ENCODE assay signal across 8 cellular contexts in genomic region chr18:46756559-46757201, GRCh38. TPM values are rescaled to one million over a fixed set of nuclear protein-coding genes. Genes with fewer than 3 reads are reported as not detected.
DNase-seq lines count a peak whose midpoint lies in the region; ATAC-seq and TF ChIP-seq lines count a peak whose summit lies in the region.

TSS of gene ST8SIA5 (minus strand) at chr18:46757053. CDS start at chr18:46756508, 545 bp downstream.

- H3K4me3 Mint-ChIP-seq in GM23338 (peak within 1 kb of the TSS; percentile 84), T-helper 17 cell (peak within 1 kb of the TSS; percentile 68)
- H3K4me3 Mint-ChIP-seq in stimulated activated memory B cell treated with anti-CD40 and anti-IgM and Interleukin-4, amounts not matched to agents 10 μg/mL and 1 μg/mL and 100 μg/mL, for 72 hours = peak within 1 kb of the TSS; percentile 66

- H3K27me3 ChIP-seq in ACC112 (ENCODE audit: insufficient read depth, low read length) (peaks cover 94% of the 10 kb centered on the region), GM23338 (ENCODE audit: insufficient read depth) (peaks cover 61% of the 10 kb centered on the region), cardiac muscle cell (peaks cover 94% of the 10 kb centered on the region), BE2C (peaks cover 23% of the 10 kb centered on the region)

- peaks cover 47% of the 10 kb centered on the region for H3K27me3 Mint-ChIP-seq in GM23338 (ENCODE audit: insufficient read depth, low read depth, poor library complexity)
- H3K27me3 Mint-ChIP-seq in T-helper 17 cell = peaks cover 73% of the 10 kb centered on the region
- H3K27me3 Mint-ChIP-seq in stimulated activated memory B cell treated with anti-CD40 and anti-IgM and Interleukin-4, amounts not matched to agents 10 μg/mL and 1 μg/mL and 100 μg/mL, for 72 hours = peaks cover 70% of the 10 kb centered on the region

- H3K9me3 ChIP-seq in T-helper 17 cell (ENCODE audit: control insufficient read depth, low read length, poor library complexity, severe bottlenecking) (no peaks in the 10 kb centered on the region), cardiac muscle cell (ENCODE audit: low read depth) (no peaks in the 10 kb centered on the region), BE2C (no peaks in the 10 kb centered on the region)

- DNase-seq in GM23338 (ENCODE audit: low spot score) (peak; percentile 88), T-helper 17 cell (no peak), cardiac muscle cell (ENCODE audit: low read depth in 1 of 2, low spot score in 1 of 2) (peak in 1 of 2 donors; percentile 47), AG08395 (ENCODE audit: low spot score) (no peak), BE2C (no peak)

- H3K4me1 ChIP-seq in ACC112 (ENCODE audit: control insufficient read depth, insufficient read depth, low read length, unreplicated experiment) (no peaks in the 10 kb centered on the region), GM23338 (ENCODE audit: insufficient read depth) (peaks cover 17% of the 10 kb centered on the region), cardiac muscle cell (ENCODE audit: low read depth) (peaks cover 8% of the 10 kb centered on the region), BE2C (no peaks in the 10 kb centered on the region)

- H3K27ac Mint-ChIP-seq in GM23338 = no peak within 1 kb of the TSS
- no peak within 1 kb of the TSS for H3K27ac Mint-ChIP-seq in T-helper 17 cell
- H3K27ac Mint-ChIP-seq in stimulated activated memory B cell treated with anti-CD40 and anti-IgM and Interleukin-4, amounts not matched to agents 10 μg/mL and 1 μg/mL and 100 μg/mL, for 72 hours = no peak within 1 kb of the TSS

- H3K9me2 ChIP-seq in GM23338 (ENCODE audit: insufficient read depth) = no peaks in the 10 kb centered on the region

- TF ChIP-seq CTCF in GM23338 (conservative IDR thresholded peaks at IDR 0.05; ENCODE audit: low read depth in 2 of 2) = no peak
- no peak for TF ChIP-seq CTCF in cardiac muscle cell (IDR thresholded peaks at IDR 0.05; ENCODE audit: low read depth, low read length)
- TF ChIP-seq CTCF in BE2C (IDR thresholded peaks at IDR 0.05; ENCODE audit: low read depth, low read length) = no peak

- H3K4me1 Mint-ChIP-seq in GM23338 (peaks cover 23% of the 10 kb centered on the region), T-helper 17 cell (peaks cover 7% of the 10 kb centered on the region)
- H3K4me1 Mint-ChIP-seq in stimulated activated memory B cell treated with anti-CD40 and anti-IgM and Interleukin-4, amounts not matched to agents 10 μg/mL and 1 μg/mL and 100 μg/mL, for 72 hours = peaks cover 31% of the 10 kb centered on the region

- H3K9me3 Mint-ChIP-seq in GM23338 = no peaks in the 10 kb centered on the region
- no peaks in the 10 kb centered on the region for H3K9me3 Mint-ChIP-seq in stimulated activated memory B cell treated with anti-CD40 and anti-IgM and Interleukin-4, amounts not matched to agents 10 μg/mL and 1 μg/mL and 100 μg/mL, for 72 hours

- ATAC-seq in GM23338 (peak; percentile 78), T-helper 17 cell (no peak), GM18520 (IDR thresholded peaks at IDR 0.05; ENCODE audit: unreplicated experiment) (no peak)
- peak; percentile 20 for ATAC-seq in stimulated activated memory B cell treated with anti-CD40 and anti-IgM and Interleukin-4, amounts not matched to agents 10 μg/mL and 1 μg/mL and 100 μg/mL, for 72 hours

- no peaks in the 10 kb centered on the region for H3K79me2 ChIP-seq in ACC112 (ENCODE audit: control insufficient read depth, insufficient read depth, low read length, unreplicated experiment)
- no peaks in the 10 kb centered on the region for H3K79me2 ChIP-seq in GM23338 (replicated peaks; ENCODE audit: insufficient read depth)

- H3K4me2 ChIP-seq in GM23338 = peak within 1 kb of the TSS; percentile 98

- no peaks in the 10 kb centered on the region; the same call in 1 of the 2 replicates for H4K20me1 ChIP-seq in GM23338 (replicated peaks; ENCODE audit: insufficient read depth)

- no peak within 1 kb of the TSS for H3K27ac ChIP-seq in ACC112 (ENCODE audit: low read depth, low read length)
- H3K27ac ChIP-seq in GM23338 (ENCODE audit: low read depth) = no peak within 1 kb of the TSS
- H3K27ac ChIP-seq in cardiac muscle cell = no peak within 1 kb of the TSS

- H3F3A ChIP-seq in GM23338 (replicated peaks; ENCODE audit: low read depth) = peaks cover 15% of the 10 kb centered on the region; the same call in 1 of the 2 replicates

- H3K36me3 Mint-ChIP-seq in GM23338 (ENCODE audit: low read depth) (no peaks in the 10 kb centered on the region), T-helper 17 cell (ENCODE audit: low read depth) (no peaks in the 10 kb centered on the region)
- no peaks in the 10 kb centered on the region for H3K36me3 Mint-ChIP-seq in stimulated activated memory B cell treated with anti-CD40 and anti-IgM and Interleukin-4, amounts not matched to agents 10 μg/mL and 1 μg/mL and 100 μg/mL, for 72 hours

- peak within 1 kb of the TSS; percentile 63 for H3K4me3 ChIP-seq in ACC112 (ENCODE audit: low read depth, low read length)
- peak within 1 kb of the TSS; percentile 82 for H3K4me3 ChIP-seq in GM23338
- H3K4me3 ChIP-seq in cardiac muscle cell = peak within 1 kb of the TSS; percentile 45
- no peak within 1 kb of the TSS for H3K4me3 ChIP-seq in BE2C (ENCODE audit: low read depth, low read length)

- H3K36me3 ChIP-seq in ACC112 (ENCODE audit: insufficient read depth, low read length) (no peaks in the 10 kb centered on the region), GM23338 (ENCODE audit: insufficient read depth) (no peaks in the 10 kb centered on the region), cardiac muscle cell (no peaks in the 10 kb centered on the region), BE2C (no peaks in the 10 kb centered on the region)

- no peak within 1 kb of the TSS for H2AFZ ChIP-seq in ACC112 (ENCODE audit: low read length, unreplicated experiment)
- H2AFZ ChIP-seq in GM23338 = peak within 1 kb of the TSS; percentile 100

TF ChIP-seq in GM23338, 12 proteins besides CTCF, POLR2A, EP300 and RAD21:
- TF ChIP-seq POLR2AphosphoS5 (IDR thresholded peaks at IDR 0.05; ENCODE audit: low read depth) = no peak

RNA-seq across cellular contexts. Expression of gene ST8SIA5, which starts in this region (rescaled TPM):
- total RNA-seq in GM23338 (2014; rRNA removed; shearing (Covaris generic)) = 4.8 and 7.0 TPM in 2 replicates
- polyA plus RNA-seq in GM23338 (2016; fragmentation: Nextera tagmentation; extraction: Ambion mirVana) = 3.0 and 3.3 TPM in 2 replicates
- under 1 TPM in 1 of 2 donors, not detected in 1; 0.34 TPM for total RNA-seq in T-helper 17 cell
- total RNA-seq in cardiac muscle cell = 0.67 TPM in 1 of 2 replicates, not detected in the other
- 0.09 and 0.83 TPM in 2 replicates for polyA plus RNA-seq in cardiac muscle cell
- polyA plus RNA-seq in BE2C (2012; ENCODE audit: insufficient read depth, insufficient read length, low read depth) = not detected

Comparison
In these comparisons a context has a peak if more than half of its experiments do, and no peak if none do; other contexts are left out.
1. ATAC-seq: peak in GM23338 (single experiment) and stimulated activated memory B cell treated with anti-CD40 and anti-IgM and Interleukin-4, amounts not matched to agents 10 μg/mL and 1 μg/mL and 100 μg/mL, for 72 hours (single experiment); none in T-helper 17 cell (single experiment) and GM18520 (single experiment).
2. Peak in every context shown above with its lines, with median percentiles within 50 percentile points of each other: H3K4me3 Mint-ChIP-seq.